In the genomic region with DNA sequence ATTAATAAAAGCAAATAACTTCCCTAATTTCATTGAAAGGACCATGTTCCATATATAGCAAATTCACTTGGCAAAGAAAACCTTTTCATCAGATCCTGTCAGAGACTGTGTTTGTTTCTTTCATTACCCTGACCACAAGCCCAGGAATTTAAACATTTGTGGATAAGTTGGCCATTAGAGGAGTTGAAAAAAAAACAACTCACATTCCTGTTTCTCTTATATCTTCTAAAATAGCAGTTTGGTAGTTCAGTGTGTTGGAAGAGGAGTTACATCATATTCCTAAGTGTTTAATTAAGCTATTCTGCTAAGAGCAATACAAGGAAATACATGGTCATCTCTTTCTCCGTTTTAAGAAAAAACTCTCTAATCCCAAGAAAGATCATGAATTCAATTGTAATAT, we compare ENCODE assay signal across 1 cellular context.
TF ChIP-seq lines count a peak whose summit lies in the region.

No MANE protein-coding gene starts in this region.

TF ChIP-seq in SK-N-SH treated with all-trans-retinoic acid at 6 μM for 48 hours, 23 proteins besides CTCF, POLR2A, EP300 and RAD21 (continued from another document):
- TF ChIP-seq, protein P1, sequence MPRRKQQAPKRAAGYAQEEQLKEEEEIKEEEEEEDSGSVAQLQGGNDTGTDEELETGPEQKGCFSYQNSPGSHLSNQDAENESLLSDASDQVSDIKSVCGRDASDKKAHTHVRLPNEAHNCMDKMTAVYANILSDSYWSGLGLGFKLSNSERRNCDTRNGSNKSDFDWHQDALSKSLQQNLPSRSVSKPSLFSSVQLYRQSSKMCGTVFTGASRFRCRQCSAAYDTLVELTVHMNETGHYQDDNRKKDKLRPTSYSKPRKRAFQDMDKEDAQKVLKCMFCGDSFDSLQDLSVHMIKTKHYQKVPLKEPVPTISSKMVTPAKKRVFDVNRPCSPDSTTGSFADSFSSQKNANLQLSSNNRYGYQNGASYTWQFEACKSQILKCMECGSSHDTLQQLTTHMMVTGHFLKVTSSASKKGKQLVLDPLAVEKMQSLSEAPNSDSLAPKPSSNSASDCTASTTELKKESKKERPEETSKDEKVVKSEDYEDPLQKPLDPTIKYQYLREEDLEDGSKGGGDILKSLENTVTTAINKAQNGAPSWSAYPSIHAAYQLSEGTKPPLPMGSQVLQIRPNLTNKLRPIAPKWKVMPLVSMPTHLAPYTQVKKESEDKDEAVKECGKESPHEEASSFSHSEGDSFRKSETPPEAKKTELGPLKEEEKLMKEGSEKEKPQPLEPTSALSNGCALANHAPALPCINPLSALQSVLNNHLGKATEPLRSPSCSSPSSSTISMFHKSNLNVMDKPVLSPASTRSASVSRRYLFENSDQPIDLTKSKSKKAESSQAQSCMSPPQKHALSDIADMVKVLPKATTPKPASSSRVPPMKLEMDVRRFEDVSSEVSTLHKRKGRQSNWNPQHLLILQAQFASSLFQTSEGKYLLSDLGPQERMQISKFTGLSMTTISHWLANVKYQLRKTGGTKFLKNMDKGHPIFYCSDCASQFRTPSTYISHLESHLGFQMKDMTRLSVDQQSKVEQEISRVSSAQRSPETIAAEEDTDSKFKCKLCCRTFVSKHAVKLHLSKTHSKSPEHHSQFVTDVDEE (CRISPR knock-in tag; IDR thresholded peaks at IDR 0.05): no peak
- TF ChIP-seq PATZ1 (CRISPR knock-in tag; IDR thresholded peaks at IDR 0.05; ENCODE audit: borderline replicate concordance): peak; percentile 63; the same call in 1 of the 2 replicates
- TF ChIP-seq CSDC2 (CRISPR knock-in tag; IDR thresholded peaks at IDR 0.05): no peak
- no peak for TF ChIP-seq ZC3H10 (CRISPR knock-in tag; IDR thresholded peaks at IDR 0.05)
- no peak for TF ChIP-seq TOX (CRISPR knock-in tag; IDR thresholded peaks at IDR 0.05; ENCODE audit: borderline replicate concordance)
- peak; percentile 58; the same call in 1 of the 2 replicates for TF ChIP-seq ZFP3 (CRISPR knock-in tag; IDR thresholded peaks at IDR 0.05)
- TF ChIP-seq ZNF565 (CRISPR knock-in tag; conservative IDR thresholded peaks at IDR 0.05; ENCODE audit: low read depth): no peak
- peak; percentile 12; the same call in 1 of the 2 replicates for TF ChIP-seq GLIS3 (CRISPR knock-in tag; IDR thresholded peaks at IDR 0.05)
- no peak for TF ChIP-seq RARB (CRISPR knock-in tag; IDR thresholded peaks at IDR 0.05)
- TF ChIP-seq ZNF70 (CRISPR knock-in tag; IDR thresholded peaks at IDR 0.05): no peak
- TF ChIP-seq OSR1 (CRISPR knock-in tag; IDR thresholded peaks at IDR 0.05): no peak
